ENCODE assay signal across 19 cellular contexts in the genomic region with DNA sequence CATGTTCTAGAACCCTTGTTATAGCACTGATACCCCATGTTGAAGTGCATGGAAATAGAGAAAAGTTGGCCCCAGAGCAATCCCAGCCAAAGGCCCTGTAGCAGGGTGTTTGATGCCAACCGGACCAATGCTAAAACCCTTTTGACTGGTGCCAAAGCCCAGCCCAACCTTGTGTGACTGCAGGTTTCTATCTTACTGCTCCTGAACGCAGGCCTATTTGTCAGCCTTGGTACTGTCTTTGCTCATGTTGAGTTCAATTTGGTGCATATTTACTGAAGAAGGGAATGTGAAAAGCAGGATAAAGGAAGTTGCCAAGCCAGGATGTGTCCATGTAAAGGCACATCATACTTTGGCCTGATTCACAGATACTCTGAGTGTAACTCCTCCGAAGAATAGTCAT.
"Had no signal": no experiment of that assay in that cellular context is flagged by ENCODE, and none has a peak within 500 bp of the region (broad histone marks: within the 10 kb centered on the region; RNA-seq: fewer than 3 reads in every experiment).

No MANE protein-coding gene starts in this region.

- H3K9me3 Mint-ChIP-seq: endodermal cell; nephron; stimulated activated naive CD8-positive, alpha-beta T cell treated with anti-CD3 and anti-CD28 coated beads, Interleukin-15, Interleukin-2, amounts not matched to agents 100 ng/mL and 50 ng/mL, for 24 hours; WTC11 had no signal

- H3K27ac ChIP-seq: brain microvascular endothelial cell, right lobe of liver, spleen had no signal

- H3K4me1 ChIP-seq: right lobe of liver, spleen had no signal

- ATAC-seq: activated CD8-positive, alpha-beta T cell treated with anti-CD3 and anti-CD28 coated beads, Interleukin-2, amount 10 ng/mL, durations not matched to agents 7 days and 5 days; right lobe of liver; T-helper 17 cell; WTC11 had no signal

- H3K4me1 Mint-ChIP-seq: endodermal cell, WTC11 had no signal

- H3K4me3 Mint-ChIP-seq: activated CD8-positive, alpha-beta T cell treated with anti-CD3 and anti-CD28 coated beads, Interleukin-2, amount 10 ng/mL, durations not matched to agents 7 days and 5 days; activated naive CD8-positive, alpha-beta T cell; endodermal cell; nephron; stimulated activated naive CD8-positive, alpha-beta T cell treated with anti-CD3 and anti-CD28 coated beads, Interleukin-15, Interleukin-2, amounts not matched to agents 100 ng/mL and 50 ng/mL, for 24 hours; T-helper 17 cell; WTC11 had no signal

- DNase-seq: activated CD4-positive, alpha-beta T cell treated with anti-CD3 and anti-CD28 coated beads for 48 hours; activated CD8-positive, alpha-beta memory T cell treated with anti-CD3 and anti-CD28 coated beads, Interleukin-2, amount 50 U/mL, for 4 hours; activated CD8-positive, alpha-beta T cell treated with anti-CD3 and anti-CD28 coated beads, Interleukin-2, amount 10 ng/mL, durations not matched to agents 7 days and 5 days; activated gamma-delta T cell; activated T-cell treated with anti-CD3 and anti-CD28 coated beads, Interleukin-2, amount 50 U/mL, for 48 hours; brain microvascular endothelial cell; dorsolateral prefrontal cortex; endodermal cell; kidney; mesenchymal stem cell; occipital lobe; right lobe of liver; spleen; T-helper 17 cell had no signal

- H3K27ac Mint-ChIP-seq: activated CD8-positive, alpha-beta T cell treated with anti-CD3 and anti-CD28 coated beads, Interleukin-2, amount 10 ng/mL, durations not matched to agents 7 days and 5 days; activated naive CD8-positive, alpha-beta T cell; endodermal cell; nephron; progenitor cell of endocrine pancreas; stimulated activated naive CD8-positive, alpha-beta T cell treated with anti-CD3 and anti-CD28 coated beads, Interleukin-15, Interleukin-2, amounts not matched to agents 100 ng/mL and 50 ng/mL, for 24 hours; T-helper 17 cell; WTC11 had no signal

- H3K36me3 ChIP-seq: brain microvascular endothelial cell, right lobe of liver, spleen had no signal

- H3K27me3 ChIP-seq: dorsolateral prefrontal cortex, right lobe of liver had no signal

- H3K36me3 Mint-ChIP-seq: activated naive CD8-positive, alpha-beta T cell; WTC11 had no signal

- H3K4me3 ChIP-seq: dorsolateral prefrontal cortex, right lobe of liver, spleen had no signal

- H3K9me3 ChIP-seq: right lobe of liver, spleen had no signal
